ENCODE assay signal across 9 cellular contexts in the genomic region with DNA sequence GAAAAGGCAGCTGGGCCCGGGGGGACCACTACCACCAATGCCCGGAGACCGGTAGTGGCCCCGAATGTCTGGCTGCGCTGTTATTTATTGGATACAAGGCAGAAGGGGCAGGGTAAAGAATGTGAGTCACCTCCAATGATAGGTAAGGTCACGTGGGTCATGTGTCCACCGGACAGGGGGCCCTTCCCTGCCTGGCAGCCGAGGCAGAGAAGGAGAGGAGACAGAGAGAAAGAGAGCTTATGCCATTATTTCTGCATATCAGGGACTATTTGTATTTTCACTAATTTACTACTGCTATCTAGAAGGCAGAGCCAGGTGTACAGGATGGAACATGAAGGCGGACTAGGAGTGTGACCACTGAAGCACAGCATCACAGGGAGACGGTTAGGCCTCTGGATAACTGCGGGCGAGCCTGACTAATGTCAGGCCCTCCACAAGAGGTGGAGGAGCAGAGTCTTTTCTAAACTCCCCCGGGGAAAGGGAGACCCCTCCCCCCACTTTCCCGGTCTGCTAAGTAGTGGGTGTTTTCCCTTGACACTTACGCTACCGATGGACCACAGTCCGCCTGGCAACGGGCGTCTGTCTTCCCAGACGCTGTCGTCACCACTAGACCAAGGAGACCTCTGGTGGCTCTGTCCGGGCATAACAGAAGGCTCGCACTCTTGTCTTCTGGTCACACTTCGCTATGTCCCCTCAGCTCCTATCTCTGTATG. TPM values are rescaled to one million over a fixed set of nuclear protein-coding genes. Genes with fewer than 3 reads are reported as not detected.
DNase-seq lines count a peak whose midpoint lies in the region; ATAC-seq, FAIRE-seq and TF ChIP-seq lines count a peak whose summit lies in the region.
"Not testable (repeated sequence)": the region's sequence is repeated elsewhere in the genome, so short reads cannot be mapped to it uniquely, and the experiment has no call there.
"Had no signal": no experiment of that assay in that cellular context is flagged by ENCODE, and none has a peak within 500 bp of the region (broad histone marks: within the 10 kb centered on the region; RNA-seq: fewer than 3 reads in every experiment).

No MANE protein-coding gene starts in this region.

- peak in 5 of 6 experiments; percentile 32 to 50 (median 37) for TF ChIP-seq CTCF in esophagus squamous epithelium (IDR thresholded peaks at IDR 0.05)
- TF ChIP-seq CTCF in lower lobe of right lung (IDR thresholded peaks at IDR 0.05): peak; percentile 46

- not testable (repeated sequence) for H3K27ac ChIP-seq in esophagus squamous epithelium, lower lobe of right lung

- not testable (repeated sequence) for H3K4me3 ChIP-seq in esophagus squamous epithelium, lower lobe of right lung

- not testable (repeated sequence) for H3K9me3 ChIP-seq in esophagus squamous epithelium, lower lobe of right lung

- H3K27me3 ChIP-seq in esophagus squamous epithelium; lower lobe of right lung (ENCODE audit: low read depth): not testable (repeated sequence)

- TF ChIP-seq POLR2A in GM12891 (IDR thresholded peaks at IDR 0.05; ENCODE audit: low read depth, low read length); esophagus squamous epithelium (IDR thresholded peaks at IDR 0.05): not testable (repeated sequence)

- H3K36me3 ChIP-seq in esophagus squamous epithelium, lower lobe of right lung: not testable (repeated sequence)

- intact Hi-C loops in esophagus squamous epithelium (cut with DNase I); lower lobe of right lung (cut with DNase I): not testable (repeated sequence)

- 36 to 37% methylated on average over 17 to 20 of the region's 24 CpGs for WGBS in esophagus squamous epithelium, 2 donors

- ATAC-seq in lower lobe of right lung: peak; percentile 85 to 88

- DNase-seq in Ammon's horn (ENCODE audit: low spot score): peak; percentile 80
- not testable (repeated sequence) for DNase-seq in GM12891 (ENCODE audit: insufficient read length, low spot score); esophagus squamous epithelium (lab: John Stamatoyannopoulos, UW)
- DNase-seq in NCI-H146 (lab: John Stamatoyannopoulos, UW): peak; percentile 73
- DNase-seq in SIG-M5 treated with dmso at 0.1 percent for 504 hours (lab: John Stamatoyannopoulos, UW; ENCODE audit: unreplicated experiment): peak; percentile 59
- peak; percentile 45 for DNase-seq in activated gamma-delta T cell treated with Interleukin-2 at 50 U/mL for 16 hours
- DNase-seq in lower lobe of right lung: peak; percentile 78
- peak; percentile 10 for DNase-seq in smooth muscle cell of the brain vasculature (ENCODE audit: low read depth, low spot score)

- peak; percentile 74 for FAIRE-seq in GM12891 (lab: Jason Lieb, UNC)

- H3K4me1 ChIP-seq in esophagus squamous epithelium: peaks cover 0 to 13% (median 0%) of the 10 kb centered on the region in 3 donors
- not testable (repeated sequence) for H3K4me1 ChIP-seq in lower lobe of right lung

RNA-seq across cellular contexts. Expression of gene C16orf54, which starts 24.5 kb away (rescaled TPM):
- polyA plus RNA-seq in GM12891 (2012; ENCODE audit: low read depth, missing spikeins): 1.1 TPM
- total RNA-seq in esophagus squamous epithelium: 1 to 10 TPM in 3 of 4 donors, under 1 TPM in 1; 0.13 to 3.4 (median 1.6) TPM
- 11.2 TPM for total RNA-seq in lower lobe of right lung

RNA-seq across cellular contexts. Expression of gene QPRT, which starts 42.3 kb away (rescaled TPM):
- polyA plus RNA-seq in GM12891 (2012; ENCODE audit: low read depth, missing spikeins): 38.4 TPM
- total RNA-seq in esophagus squamous epithelium: 1 to 10 TPM in 2 of 4 donors, under 1 TPM in 2; 0.40 to 3.6 (median 1.9) TPM
- 11.0 TPM for total RNA-seq in lower lobe of right lung

RNA-seq across cellular contexts. Expression of gene ZG16, which starts 56.7 kb away (rescaled TPM):
- polyA plus RNA-seq in GM12891 (2012; ENCODE audit: low read depth, missing spikeins): not detected
- not detected for total RNA-seq in esophagus squamous epithelium
- total RNA-seq in lower lobe of right lung: not detected
- total RNA-seq: frontal cortex had no signal

RNA-seq across cellular contexts. Expression of gene SPN, which starts 58.3 kb away (rescaled TPM):
- 76.7 TPM for polyA plus RNA-seq in GM12891 (2012; ENCODE audit: low read depth, missing spikeins)
- 1 to 10 TPM; 1.3 to 4.2 (median 2.8) TPM for total RNA-seq in esophagus squamous epithelium
- 109 TPM for total RNA-seq in lower lobe of right lung
